In genomic region chr11:82754410-82754809, GRCh38 we compare ENCODE assay signal across 18 cellular contexts. TPM values are rescaled to one million over a fixed set of nuclear protein-coding genes. Genes with fewer than 3 reads are reported as not detected.
"Had no signal": no experiment of that assay in that cellular context is flagged by ENCODE, and none has a peak within 500 bp of the region (broad histone marks: within the 10 kb centered on the region; RNA-seq: fewer than 3 reads in every experiment).

No MANE protein-coding gene starts in this region.

- H3K4me3 ChIP-seq: adrenal gland, prostate gland, SK-N-MC, spleen, testis had no signal

- H3K27ac ChIP-seq: adrenal gland, brain microvascular endothelial cell, prostate gland, SK-N-MC, spleen, testis, VCaP had no signal

- H3K9me3 ChIP-seq: adrenal gland, prostate gland, spleen, testis had no signal

- FAIRE-seq: endometrium, kidney had no signal

- DNase-seq: activated CD4-positive, alpha-beta T cell treated with anti-CD3 and anti-CD28 coated beads for 1 hour; activated CD4-positive, alpha-beta T cell treated with anti-CD3 and anti-CD28 coated beads, Interleukin-2, amount 50 U/mL, for 48 hours; activated naive CD4-positive, alpha-beta T cell treated with anti-CD3 and anti-CD28 coated beads, Interleukin-2, amount 50 U/mL, for 16 hours; adrenal gland; brain microvascular endothelial cell; kidney; left ventricle myocardium superior; mesendoderm; nucleus accumbens; spleen; stimulated activated naive CD8-positive, alpha-beta T cell treated with anti-CD3 and anti-CD28 coated beads, Interleukin-15, amount 100 ng/mL, for 72 hours; testis had no signal

- H3K4me1 ChIP-seq: adrenal gland, prostate gland had no signal

- H3K36me3 ChIP-seq: adrenal gland, brain microvascular endothelial cell, prostate gland, spleen had no signal

- H3K27me3 ChIP-seq: adrenal gland, brain microvascular endothelial cell, spleen, testis had no signal

RNA-seq across cellular contexts. Expression of gene FAM181B, which starts 20.7 kb away (rescaled TPM):
- total RNA-seq: dermis microvascular lymphatic vessel endothelial cell; T-helper 1 cell treated with Interleukin-12 subunit alpha and Interleukin-12 subunit beta and Interleukin-4 antibody, amounts not matched to agents 30 ng/mL and 1 ng/mL, for 36 hours had no signal
